ENCODE assay signal across 8 cellular contexts in genomic region chr1:243254233-243254926, GRCh38. TPM values are rescaled to one million over a fixed set of nuclear protein-coding genes. Genes with fewer than 3 reads are reported as not detected.
DNase-seq lines count a peak whose midpoint lies in the region; ATAC-seq, FAIRE-seq and TF ChIP-seq lines count a peak whose summit lies in the region.

No MANE protein-coding gene starts in this region.

- TF ChIP-seq POLR2A in Peyer's patch (IDR thresholded peaks at IDR 0.05) (peak in 1 of 2 donors; percentile 24), testis (IDR thresholded peaks at IDR 0.05) (no peak)

- H3K4me3 ChIP-seq in BLaER1, result peak overlapping the region; percentile 86
- peak overlapping the region; percentile 73 for H3K4me3 ChIP-seq in HUES48 (ENCODE audit: low read depth, low read length)
- peak overlapping the region; percentile 83 to 89 (median 86) for H3K4me3 ChIP-seq in Peyer's patch
- H3K4me3 ChIP-seq in neutrophil (ENCODE audit: low read depth in 1 of 2, low read length in 1 of 2), result peak overlapping the region; percentile 95 to 100
- H3K4me3 ChIP-seq in testis, result peak overlapping the region; percentile 75 to 86

- FAIRE-seq in frontal cortex (lab: Jason Lieb, UNC), result no peak

- WGBS in testis, 2 donors, result 0 to 1% methylated on average over 23 to 29 of the region's 50 CpGs

- peak; percentile 55 to 73 (median 67) for DNase-seq in Peyer's patch
- peak; percentile 17 to 60 (median 30) for DNase-seq in activated naive CD4-positive, alpha-beta T cell (lab: John Stamatoyannopoulos, UW)
- DNase-seq in frontal cortex (ENCODE audit: low spot score in 2 of 2), result peak; percentile 42 to 52
- DNase-seq in testis, result peak; percentile 75

- H3K4me1 ChIP-seq in BLaER1 (peaks cover 22% of the 10 kb centered on the region), HUES48 (ENCODE audit: control insufficient read depth, insufficient read depth, low read length) (peaks cover 43% of the 10 kb centered on the region), Peyer's patch (peaks cover 0 to 23% (median 8%) of the 10 kb centered on the region in 4 donors), neutrophil (ENCODE audit: control insufficient read depth in 1 of 2, insufficient read depth in 1 of 2, low read depth in 1 of 2, low read length in 1 of 2) (peaks cover 33 to 36% of the 10 kb centered on the region in 2 experiments), testis (peaks cover 16% of the 10 kb centered on the region)

- no peaks in the 10 kb centered on the region for H3K27me3 ChIP-seq in BLaER1
- H3K27me3 ChIP-seq in HUES48 (ENCODE audit: control insufficient read depth, insufficient read depth, low read length), result no peaks in the 10 kb centered on the region
- no peaks in the 10 kb centered on the region for H3K27me3 ChIP-seq in Peyer's patch
- no peaks in the 10 kb centered on the region for H3K27me3 ChIP-seq in neutrophil
- H3K27me3 ChIP-seq in testis, result no peaks in the 10 kb centered on the region

- peak overlapping the region; percentile 88 for H3K9ac ChIP-seq in BLaER1
- peak overlapping the region; percentile 89 for H3K9ac ChIP-seq in HUES48 (ENCODE audit: low read depth, low read length)

- H3K9me3 ChIP-seq in BLaER1, result peaks cover 21% of the 10 kb centered on the region
- H3K9me3 ChIP-seq in HUES48 (ENCODE audit: control insufficient read depth, insufficient read depth, low read length), result no peaks in the 10 kb centered on the region
- H3K9me3 ChIP-seq in Peyer's patch, result no peaks in the 10 kb centered on the region
- H3K9me3 ChIP-seq in neutrophil, result no peaks in the 10 kb centered on the region
- H3K9me3 ChIP-seq in testis, result no peaks in the 10 kb centered on the region

- intact Hi-C loops in testis (cut with DNase I; ENCODE audit: low total_unique reads), result no loop called here

- peak; percentile 16 for ATAC-seq in GM19452 (IDR thresholded peaks at IDR 0.05; ENCODE audit: unreplicated experiment)

- peaks cover 49% of the 10 kb centered on the region for H4K20me1 ChIP-seq in BLaER1

- H3K4me2 ChIP-seq in BLaER1, result peak overlapping the region; percentile 94

- no peak for TF ChIP-seq CTCF in Peyer's patch (IDR thresholded peaks at IDR 0.05)
- no peak for TF ChIP-seq CTCF in neutrophil (IDR thresholded peaks at IDR 0.05)
- no peak for TF ChIP-seq CTCF in testis (IDR thresholded peaks at IDR 0.05)

- H3K36me3 ChIP-seq in BLaER1 (peaks cover 22% of the 10 kb centered on the region; the same call in 1 of the 2 replicates), HUES48 (ENCODE audit: control insufficient read depth, insufficient read depth, low read length) (no peaks in the 10 kb centered on the region), Peyer's patch (no peaks in the 10 kb centered on the region), neutrophil (no peaks in the 10 kb centered on the region), testis (ENCODE audit: low read depth, missing control alignments) (no peaks in the 10 kb centered on the region)

- peak overlapping the region; percentile 94 for H3K27ac ChIP-seq in BLaER1
- peak overlapping the region; percentile 96 for H3K27ac ChIP-seq in HUES48 (ENCODE audit: low read depth, low read length)
- peak overlapping the region; percentile 93 to 97 (median 95) for H3K27ac ChIP-seq in Peyer's patch
- peak overlapping the region; percentile 97 for H3K27ac ChIP-seq in neutrophil
- H3K27ac ChIP-seq in testis, result peak overlapping the region; percentile 85 to 95

RNA-seq across cellular contexts. Expression of gene CEP170, which starts 0.7 kb away (rescaled TPM):
- total RNA-seq in Peyer's patch (10 to 100 TPM in 3 of 4 donors, 1 to 10 TPM in 1; 6.0 to 92.4 (median 13.8) TPM), frontal cortex (503 TPM), testis (100 to 1,000 TPM in 1 of 2 donors, 10 to 100 TPM in 1; 64.0 to 132 TPM)
- 165 TPM for polyA plus RNA-seq in testis (ENCODE audit: insufficient read depth, low read depth, low replicate concordance)

RNA-seq across cellular contexts. Expression of gene SDCCAG8, which starts 1.5 kb away (rescaled TPM):
- 100 to 1,000 TPM in 1 of 4 donors, 10 to 100 TPM in 3; 30.3 to 131 (median 55.4) TPM for total RNA-seq in Peyer's patch
- total RNA-seq in frontal cortex, result 110 TPM
- total RNA-seq in testis, result 10 to 100 TPM; 40.6 to 45.4 TPM
- 21.9 TPM for polyA plus RNA-seq in testis (ENCODE audit: insufficient read depth, low read depth, low replicate concordance)

Comparison
In these comparisons a context has a peak if more than half of its experiments do, and no peak if none do; other contexts are left out.
1. Peak in every context shown above with its lines: DNase-seq, ATAC-seq, H3K4me3 ChIP-seq and H3K27ac ChIP-seq.